Comparison of ENCODE assay signal across 16 cellular contexts in genomic region chr3:45002139-45002660, GRCh38. TPM values are rescaled to one million over a fixed set of nuclear protein-coding genes. Genes with fewer than 3 reads are reported as not detected.
A peak's percentile ranks its signal among the peaks of the same experiment; 100 is the strongest.
DNase-seq lines count a peak whose midpoint lies in the region; ATAC-seq and TF ChIP-seq lines count a peak whose summit lies in the region.
"Had no signal": no experiment of that assay in that cellular context is flagged by ENCODE, and none has a peak within 500 bp of the region (broad histone marks: within the 10 kb centered on the region; RNA-seq: fewer than 3 reads in every experiment).

No MANE protein-coding gene starts in this region.

- H3K4me3 ChIP-seq in heart left ventricle: no peak overlapping the region
- no peak overlapping the region for H3K4me3 ChIP-seq in liver (ENCODE audit: low read depth in 1 of 3, low read length in 3 of 3)

- no peak for TF ChIP-seq CTCF in heart left ventricle (IDR thresholded peaks at IDR 0.05)
- no peak for TF ChIP-seq CTCF in liver (IDR thresholded peaks at IDR 0.05; ENCODE audit: low read depth, low read length, missing input control)
- no peak for TF ChIP-seq CTCF in GM20000 (IDR thresholded peaks at IDR 0.05; ENCODE audit: extremely low read depth, missing control alignments)

- H3K27me3 ChIP-seq in heart left ventricle (no peaks in the 10 kb centered on the region), liver (ENCODE audit: control insufficient read depth in 4 of 4, insufficient read depth in 4 of 4, low read length in 3 of 4) (no peaks in the 10 kb centered on the region)

- H3K36me3 Mint-ChIP-seq in T-helper 17 cell (ENCODE audit: low read depth): peaks cover 7% of the 10 kb centered on the region
- peaks cover 43 to 62% of the 10 kb centered on the region in 2 donors for H3K36me3 Mint-ChIP-seq in stimulated activated naive B cell treated with anti-CD40 and anti-IgM and Interleukin-4, amounts not matched to agents 10 μg/mL and 1 μg/mL and 100 μg/mL, for 72 hours

- H3K27ac ChIP-seq in heart left ventricle (peak overlapping the region in 11 of 12 donors; percentile 18 to 79 (median 69)), liver (ENCODE audit: low read depth in 1 of 2, low read length in 2 of 2) (peak overlapping the region in 1 of 2 donors; percentile 40)

- no peak for DNase-seq in heart left ventricle
- DNase-seq in cardiac septum (ENCODE audit: low spot score): no peak
- no peak for DNase-seq in T-helper 17 cell
- no peak for DNase-seq in stimulated activated naive B cell treated with anti-CD40 and anti-IgM and Interleukin-4, amounts not matched to agents 10 μg/mL and 1 μg/mL and 100 μg/mL, for 72 hours
- no peak for DNase-seq in Kasumi-1 (lab: John Stamatoyannopoulos, UW)
- no peak for DNase-seq in GM20000 (ENCODE audit: low spot score)
- DNase-seq: ACHN; CD4-positive, CD25-positive, alpha-beta regulatory T cell; KBM-7; NCI-H1105; NCI-H1694 treated with DMSO at 0.1 percent for 48 hours; NCI-H446 had no signal

- peaks cover 0 to 81% (median 62%) of the 10 kb centered on the region in 9 donors for H3K36me3 ChIP-seq in heart left ventricle
- H3K36me3 ChIP-seq in liver (ENCODE audit: control insufficient read depth in 4 of 4, insufficient read depth in 3 of 4, low read depth in 1 of 4, low read length in 3 of 4): peaks cover 8 to 32% (median 16%) of the 10 kb centered on the region in 4 donors

- H3K27me3 Mint-ChIP-seq in T-helper 17 cell: no peaks in the 10 kb centered on the region
- no peaks in the 10 kb centered on the region for H3K27me3 Mint-ChIP-seq in stimulated activated naive B cell treated with anti-CD40 and anti-IgM and Interleukin-4, amounts not matched to agents 10 μg/mL and 1 μg/mL and 100 μg/mL, for 72 hours
- H3K27me3 Mint-ChIP-seq: CD4-positive, CD25-positive, alpha-beta regulatory T cell had no signal

- peaks cover 0 to 3% of the 10 kb centered on the region in 2 donors for H3K9me3 Mint-ChIP-seq in stimulated activated naive B cell treated with anti-CD40 and anti-IgM and Interleukin-4, amounts not matched to agents 10 μg/mL and 1 μg/mL and 100 μg/mL, for 72 hours

- no peak for TF ChIP-seq POLR2A in heart left ventricle (IDR thresholded peaks at IDR 0.05)

- intact Hi-C loops in heart left ventricle (cut with DNase I): no loop called here
- intact Hi-C loops in cardiac septum (cut with DNase I): no loop called here

- WGBS in heart left ventricle, 4 donors: 61 to 72% (median 68%) methylated on average over 2 of the region's 2 CpGs
- 52% methylated on average over 2 of the region's 2 CpGs for WGBS in liver

- H3K9ac ChIP-seq in liver (ENCODE audit: low read depth in 1 of 2, low read length in 2 of 2): no peak overlapping the region

- TF ChIP-seq RAD21 in liver (IDR thresholded peaks at IDR 0.05): no peak

- H3K9me3 ChIP-seq in heart left ventricle (peaks cover 0 to 9% (median 0%) of the 10 kb centered on the region in 12 donors), T-helper 17 cell (ENCODE audit: control insufficient read depth, low read length, poor library complexity, severe bottlenecking) (no peaks in the 10 kb centered on the region), liver (ENCODE audit: control insufficient read depth in 4 of 4, low read length in 3 of 4) (no peaks in the 10 kb centered on the region)

- H3K4me1 ChIP-seq in heart left ventricle: peaks cover 0 to 38% (median 21%) of the 10 kb centered on the region in 12 donors
- peaks cover 0 to 6% (median 2%) of the 10 kb centered on the region in 4 donors for H3K4me1 ChIP-seq in liver (ENCODE audit: control insufficient read depth in 4 of 4, insufficient read depth in 4 of 4, low read length in 3 of 4)

- H3K4me1 Mint-ChIP-seq in T-helper 17 cell: peaks cover 23% of the 10 kb centered on the region
- H3K4me1 Mint-ChIP-seq in stimulated activated naive B cell treated with anti-CD40 and anti-IgM and Interleukin-4, amounts not matched to agents 10 μg/mL and 1 μg/mL and 100 μg/mL, for 72 hours: peaks cover 5 to 7% of the 10 kb centered on the region in 2 donors

- no peak for ATAC-seq in heart left ventricle
- no peak for ATAC-seq in T-helper 17 cell
- no peak for ATAC-seq in stimulated activated naive B cell treated with anti-CD40 and anti-IgM and Interleukin-4, amounts not matched to agents 10 μg/mL and 1 μg/mL and 100 μg/mL, for 72 hours (replicated peaks)
- no peak for ATAC-seq in GM18858 (IDR thresholded peaks at IDR 0.05; ENCODE audit: unreplicated experiment)

- H3K4me3 Mint-ChIP-seq in T-helper 17 cell: no peak overlapping the region
- no peak overlapping the region for H3K4me3 Mint-ChIP-seq in stimulated activated naive B cell treated with anti-CD40 and anti-IgM and Interleukin-4, amounts not matched to agents 10 μg/mL and 1 μg/mL and 100 μg/mL, for 72 hours
- H3K4me3 Mint-ChIP-seq: CD4-positive, CD25-positive, alpha-beta regulatory T cell had no signal

- H3K27ac Mint-ChIP-seq in T-helper 17 cell: peak overlapping the region; percentile 5
- peak overlapping the region; percentile 7 for H3K27ac Mint-ChIP-seq in stimulated activated naive B cell treated with anti-CD40 and anti-IgM and Interleukin-4, amounts not matched to agents 10 μg/mL and 1 μg/mL and 100 μg/mL, for 72 hours

TF ChIP-seq in liver, 16 proteins besides CTCF, POLR2A, EP300 and RAD21 (continues in another document):
- TF ChIP-seq FOXA2 (IDR thresholded peaks at IDR 0.05) (peak; percentile 45), ATF3 (IDR thresholded peaks at IDR 0.05) (no peak), EGR1 (IDR thresholded peaks at IDR 0.05; ENCODE audit: low read depth in 2 of 2) (peak in 1 of 2 donors; percentile 56), SP1 (IDR thresholded peaks at IDR 0.05) (peak; percentile 79), MAX (IDR thresholded peaks at IDR 0.05) (peak; percentile 74), REST (IDR thresholded peaks at IDR 0.05) (peak; percentile 57), TAF1 (conservative IDR thresholded peaks at IDR 0.05) (no peak), YY1 (IDR thresholded peaks at IDR 0.05) (peak; percentile 80), ZBTB33 (IDR thresholded peaks at IDR 0.05) (peak; percentile 44), FOXA1 (IDR thresholded peaks at IDR 0.05) (no peak), RXRA (IDR thresholded peaks at IDR 0.05) (peak; percentile 45 to 78), NR2F2 (IDR thresholded peaks at IDR 0.05) (no peak)

RNA-seq across cellular contexts. Expression of gene CLEC3B, which starts 23.9 kb away (rescaled TPM):
- total RNA-seq in heart left ventricle (100 to 1,000 TPM in 2 of 9 donors, 10 to 100 TPM in 7; 34.8 to 131 (median 71.3) TPM), cardiac septum (77.1 TPM), T-helper 17 cell (under 1 TPM in 1 of 2 donors, not detected in 1; 0.99 TPM), liver (1 to 10 TPM; 7.7 to 8.9 TPM)
- polyA plus RNA-seq in heart left ventricle (100 to 1,000 TPM; 114 to 205 TPM), liver (10 to 100 TPM; 17.0 to 28.8 TPM)
- total RNA-seq: H1, M059J had no signal

RNA-seq across cellular contexts. Expression of gene EXOSC7, which starts 26.2 kb away (rescaled TPM):
- 10 to 100 TPM; 23.8 to 87.3 (median 30.7) TPM for total RNA-seq in heart left ventricle
- polyA plus RNA-seq in heart left ventricle: 10 to 100 TPM; 34.8 to 52.5 TPM
- total RNA-seq in cardiac septum: 29.6 TPM
- 10 to 100 TPM; 36.5 to 36.9 TPM for total RNA-seq in T-helper 17 cell
- 10 to 100 TPM; 20.0 to 23.4 TPM for total RNA-seq in liver
- polyA plus RNA-seq in liver: 10 to 100 TPM; 15.5 to 27.2 TPM

RNA-seq across cellular contexts. Expression of gene ZDHHC3, which starts 26.2 kb away (rescaled TPM):
- 10 to 100 TPM; 40.5 to 94.7 (median 52.7) TPM for total RNA-seq in heart left ventricle
- 10 to 100 TPM; 17.9 to 54.0 TPM for polyA plus RNA-seq in heart left ventricle
- 43.8 TPM for total RNA-seq in cardiac septum
- 10 to 100 TPM; 43.5 to 51.4 TPM for total RNA-seq in T-helper 17 cell
- 10 to 100 TPM; 24.8 to 43.0 TPM for total RNA-seq in liver
- 10 to 100 TPM; 15.4 to 24.0 TPM for polyA plus RNA-seq in liver

Comparison
In these comparisons a context has a peak if more than half of its experiments do, and no peak if none do; other contexts are left out.
1. RNA of gene CLEC3B, which starts 23.9 kb away (total RNA-seq): 77.1 TPM in cardiac septum (single experiment), 34.8 to 131 TPM in heart left ventricle and 7.7 to 8.9 TPM in liver; 0.99 TPM in T-helper 17 cell; every median in the first group is over 4 times any median in the second.